In the genomic region with DNA sequence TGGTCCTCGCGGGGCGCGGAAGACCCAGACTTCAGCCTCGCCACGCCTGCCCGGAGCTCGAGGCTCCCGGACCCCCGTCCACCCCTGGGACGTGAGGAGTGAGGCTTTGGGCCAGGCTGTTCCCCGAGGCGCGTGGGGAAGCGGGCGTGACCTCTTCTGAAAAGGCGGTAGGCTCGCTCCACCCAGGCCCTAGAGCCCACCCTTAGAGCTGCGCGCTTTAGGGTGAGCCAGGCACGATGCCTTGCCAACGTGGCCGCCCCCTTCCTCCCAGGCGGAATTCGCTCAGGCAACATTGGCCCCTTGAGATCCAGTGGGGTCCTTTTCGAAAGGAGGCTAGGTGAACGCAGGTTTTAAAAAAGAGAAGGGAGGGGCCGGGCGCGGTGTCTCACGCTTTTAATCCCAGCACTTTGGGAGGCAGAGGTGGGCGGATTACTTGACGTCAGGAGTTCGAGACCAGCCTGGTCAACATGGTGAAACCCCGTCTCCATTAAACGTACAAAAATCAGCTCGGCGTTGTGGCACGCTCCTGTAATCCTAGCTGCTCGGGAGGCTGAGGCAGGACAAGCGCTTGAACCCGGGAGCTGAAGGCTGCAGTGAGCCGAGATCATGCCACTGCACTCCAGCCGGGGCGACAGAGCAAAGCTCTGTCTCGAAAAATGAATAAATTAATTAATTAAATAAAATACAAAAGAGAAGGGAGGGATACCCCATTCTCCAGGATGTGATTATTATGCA, we compare ENCODE assay signal across 8 cellular contexts. TPM values are rescaled to one million over a fixed set of nuclear protein-coding genes. Genes with fewer than 3 reads are reported as not detected.
DNase-seq lines count a peak whose midpoint lies in the region; ATAC-seq and TF ChIP-seq lines count a peak whose summit lies in the region.

No MANE protein-coding gene starts in this region.

- H3K27me3 ChIP-seq in BLaER1 (peaks cover 72% of the 10 kb centered on the region), HUES64 (ENCODE audit: insufficient read depth, low read length) (peaks cover 58% of the 10 kb centered on the region), suprapubic skin (peaks cover 16% of the 10 kb centered on the region)

- H3K4me1 ChIP-seq in BLaER1 = peaks cover 46% of the 10 kb centered on the region
- peaks cover 16% of the 10 kb centered on the region for H3K4me1 ChIP-seq in HUES64 (ENCODE audit: insufficient read depth, low read length)
- H3K4me1 ChIP-seq in suprapubic skin = peaks cover 58% of the 10 kb centered on the region

- TF ChIP-seq POLR2A in suprapubic skin (IDR thresholded peaks at IDR 0.05) = no peak

- H3K4me3 ChIP-seq in BLaER1 (peak overlapping the region; percentile 67), HUES64 (ENCODE audit: low read length) (peak overlapping the region; percentile 62), astrocyte of the spinal cord (ENCODE audit: low read depth, low read length) (peak overlapping the region; percentile 43), suprapubic skin (peak overlapping the region; percentile 56)

- in situ Hi-C loops in astrocyte of the spinal cord (cut with HindIII; ENCODE audit: low sequenced_read_pairs) = no loop called here

- H3K27ac ChIP-seq in BLaER1 = no peak overlapping the region
- peak overlapping the region; percentile 61; the same call in 1 of the 2 replicates for H3K27ac ChIP-seq in HUES64 (ENCODE audit: low read depth, low read length)
- H3K27ac ChIP-seq in suprapubic skin = peak overlapping the region; percentile 78

- ATAC-seq in HG03025 (IDR thresholded peaks at IDR 0.05; ENCODE audit: low FRiP score, unreplicated experiment) (no peak), GM21786 (IDR thresholded peaks at IDR 0.05; ENCODE audit: unreplicated experiment) (no peak)

- peaks cover 32% of the 10 kb centered on the region for H4K20me1 ChIP-seq in BLaER1

- DNase-seq in astrocyte of the spinal cord (ENCODE audit: low read depth, low spot score) (no peak), left kidney (ENCODE audit: low read depth, low spot score) (peak; percentile 10), suprapubic skin (ENCODE audit: low spot score in 2 of 2) (peak in 1 of 2 donors; percentile 86), NOMO-1 (lab: John Stamatoyannopoulos, UW; ENCODE audit: unreplicated experiment in 2 of 2) (no peak)

- no peak for TF ChIP-seq EP300 in suprapubic skin (IDR thresholded peaks at IDR 0.05)

- H3K36me3 ChIP-seq in BLaER1 (no peaks in the 10 kb centered on the region), HUES64 (ENCODE audit: insufficient read depth, low read length) (no peaks in the 10 kb centered on the region), suprapubic skin (no peaks in the 10 kb centered on the region)

- WGBS in HUES64 = 3% methylated on average over 44 of the region's 46 CpGs
- WGBS in suprapubic skin = 10% methylated on average over 26 of the region's 46 CpGs

- H3K4me2 ChIP-seq in BLaER1 = peak overlapping the region; percentile 93

- H3K9me3 ChIP-seq in BLaER1 (peaks cover 6% of the 10 kb centered on the region; the same call in 1 of the 2 replicates), HUES64 (ENCODE audit: insufficient read depth, low read depth, low read length) (no peaks in the 10 kb centered on the region), suprapubic skin (no peaks in the 10 kb centered on the region)

- TF ChIP-seq CTCF in astrocyte of the spinal cord (IDR thresholded peaks at IDR 0.05; ENCODE audit: low read depth, low read length) = no peak
- no peak for TF ChIP-seq CTCF in suprapubic skin (IDR thresholded peaks at IDR 0.05)

- H3K9ac ChIP-seq in BLaER1 = 0 out of 2 replicates have a peak overlapping the region, but pooled peaks have one; percentile 4
- peak overlapping the region; percentile 37; the same call in 1 of the 2 replicates for H3K9ac ChIP-seq in HUES64 (ENCODE audit: low read depth, low read length)

RNA-seq across cellular contexts. Expression of a gene that starts 0.9 kb away (rescaled TPM):
- 10.2 TPM for polyA plus RNA-seq in HUES64 (2013, experiment 1 of 2)
- polyA plus RNA-seq in HUES64 (2013, experiment 2 of 2) = 11.5 TPM
- total RNA-seq in suprapubic skin = 1 to 10 TPM; 3.5 to 7.8 (median 6.1) TPM

RNA-seq across cellular contexts. Expression of a gene that starts 19.6 kb away (rescaled TPM):
- 327 TPM for polyA plus RNA-seq in HUES64 (2013, experiment 1 of 2)
- 346 TPM for polyA plus RNA-seq in HUES64 (2013, experiment 2 of 2)
- total RNA-seq in suprapubic skin = 100 to 1,000 TPM; 114 to 130 (median 122) TPM

RNA-seq across cellular contexts. Expression of a gene that starts 37.9 kb away (rescaled TPM):
- 25.0 TPM for polyA plus RNA-seq in HUES64 (2013, experiment 1 of 2)
- 29.3 TPM for polyA plus RNA-seq in HUES64 (2013, experiment 2 of 2)
- 1 to 10 TPM in 3 of 4 donors, under 1 TPM in 1; 0.53 to 4.5 (median 2.7) TPM for total RNA-seq in suprapubic skin

RNA-seq across cellular contexts. Expression of a gene that starts 50.8 kb away (rescaled TPM):
- 28.8 TPM for polyA plus RNA-seq in HUES64 (2013, experiment 1 of 2)
- polyA plus RNA-seq in HUES64 (2013, experiment 2 of 2) = 28.1 TPM
- 10 to 100 TPM; 49.4 to 96.2 (median 68.0) TPM for total RNA-seq in suprapubic skin
